In the genomic region with DNA sequence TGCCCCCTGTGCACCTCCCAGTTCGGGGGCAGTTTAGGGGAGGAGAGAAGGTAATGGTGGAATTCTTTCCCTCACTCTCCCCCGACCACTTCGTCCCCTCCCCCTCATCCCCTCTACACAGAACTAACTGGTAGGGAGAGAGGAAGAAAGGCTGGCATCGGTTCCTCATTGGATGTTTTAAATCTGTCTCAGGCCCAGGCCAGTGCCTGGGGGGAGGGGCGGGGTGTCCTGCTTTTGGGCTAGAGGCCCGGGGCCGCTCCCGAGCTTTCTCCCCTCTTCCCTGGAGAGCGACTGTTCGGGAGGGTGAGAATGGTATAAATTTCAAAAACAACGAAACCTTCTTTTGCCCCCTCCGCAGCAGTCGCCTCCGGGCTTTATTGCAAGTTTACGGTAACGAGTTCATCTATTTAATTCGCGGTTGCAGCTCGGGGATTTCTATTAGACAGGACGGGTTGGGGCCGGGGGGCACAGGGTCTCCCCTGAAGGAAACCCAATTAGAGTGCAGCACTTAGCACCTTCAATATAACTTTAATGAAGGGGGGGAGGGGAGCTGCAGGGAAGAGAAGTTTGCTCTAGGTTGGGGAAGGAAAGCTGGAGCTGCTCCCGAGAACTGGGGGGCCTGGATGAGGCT, we compare ENCODE assay signal across 14 cellular contexts. TPM values are rescaled to one million over a fixed set of nuclear protein-coding genes. Genes with fewer than 3 reads are reported as not detected.
DNase-seq lines count a peak whose midpoint lies in the region; ATAC-seq, FAIRE-seq and TF ChIP-seq lines count a peak whose summit lies in the region.
"Had no signal": no experiment of that assay in that cellular context is flagged by ENCODE, and none has a peak within 500 bp of the region (broad histone marks: within the 10 kb centered on the region; RNA-seq: fewer than 3 reads in every experiment).

A gene (plus strand): TSS at position 262 of the 631 bp plus-strand sequence. CDS start 1,226 bp downstream, outside the sequence.

- TF ChIP-seq POLR2A in erythroblast (IDR thresholded peaks at IDR 0.05; ENCODE audit: low read length) = no peak
- no peak for TF ChIP-seq POLR2A in spleen (IDR thresholded peaks at IDR 0.05)

- peak within 1 kb of the TSS in 4 of 8 donors; percentile 21 to 70 (median 48) for H3K27ac Mint-ChIP-seq in CD8-positive, alpha-beta memory T cell
- H3K27ac Mint-ChIP-seq in nephron = no peak within 1 kb of the TSS

- peak within 1 kb of the TSS; percentile 33 for H3K4me3 ChIP-seq in CD8-positive, alpha-beta memory T cell (ENCODE audit: low read length)
- H3K4me3 ChIP-seq in colonic mucosa (peak within 1 kb of the TSS; percentile 45), spleen (peak within 1 kb of the TSS in 3 of 8 donors; percentile 3 to 48 (median 15))
- H3K4me3 ChIP-seq: uterus had no signal

- H3K4me3 Mint-ChIP-seq in CD8-positive, alpha-beta memory T cell = peak within 1 kb of the TSS; percentile 58 to 79 (median 75)
- H3K4me3 Mint-ChIP-seq in nephron = peak within 1 kb of the TSS; percentile 1 to 74 (median 26)

- no peaks in the 10 kb centered on the region for H3K36me3 ChIP-seq in CD8-positive, alpha-beta memory T cell (ENCODE audit: insufficient read depth, low read length)
- H3K36me3 ChIP-seq in colonic mucosa = no peaks in the 10 kb centered on the region
- H3K36me3 ChIP-seq in spleen = no peaks in the 10 kb centered on the region
- H3K36me3 ChIP-seq: uterus had no signal

- H3K4me1 ChIP-seq in CD8-positive, alpha-beta memory T cell (ENCODE audit: insufficient read depth, low read length) = peaks cover 42% of the 10 kb centered on the region
- H3K4me1 ChIP-seq in colonic mucosa (no peaks in the 10 kb centered on the region), spleen (peaks cover 16 to 67% (median 49%) of the 10 kb centered on the region in 6 donors)
- H3K4me1 ChIP-seq: uterus had no signal

- peaks cover 92% of the 10 kb centered on the region for H3K27me3 ChIP-seq in CD8-positive, alpha-beta memory T cell (ENCODE audit: insufficient read depth, low read length, poor library complexity, severe bottlenecking)
- H3K27me3 ChIP-seq in colonic mucosa (peaks cover 48% of the 10 kb centered on the region), spleen (replicated peaks in 1 of 7) (peaks cover 30 to 100% (median 100%) of the 10 kb centered on the region in 7 donors)

- no peak for FAIRE-seq in frontal cortex (lab: Jason Lieb, UNC)
- FAIRE-seq: endothelial cell of umbilical vein had no signal

- DNase-seq in CD8-positive, alpha-beta memory T cell = no peak
- DNase-seq in MV-4-11 (lab: John Stamatoyannopoulos, UW) (peak; percentile 54), colonic mucosa (peak; percentile 85), erythroblast (lab: John Stamatoyannopoulos, UW) (no peak), spleen (no peak), frontal cortex (ENCODE audit: low spot score in 2 of 2) (no peak)
- DNase-seq: GDM1, NCI-H1092 treated with DMSO at 0.1 percent for 48 hours, SHP77 treated with DMSO at 0.1 percent for 48 hours, uterus had no signal

- intact Hi-C loops in colonic mucosa (cut with DNase I) (loop anchor here (5.0 kb wide), 2 partner anchors 81 to 154 kb away; no protein-coding TSS in a partner anchor), spleen (cut with DNase I; ENCODE audit: low total_unique reads) (loop anchor here (10.0 kb wide), 2 partner anchors 152 to 868 kb away; a partner anchor contains a TSS)

- H3K9me3 ChIP-seq in CD8-positive, alpha-beta memory T cell (ENCODE audit: low read length) = no peaks in the 10 kb centered on the region
- H3K9me3 ChIP-seq in colonic mucosa (no peaks in the 10 kb centered on the region), spleen (no peaks in the 10 kb centered on the region)
- H3K9me3 ChIP-seq: uterus had no signal

- H3K27ac ChIP-seq in CD8-positive, alpha-beta memory T cell (ENCODE audit: low read depth, low read length) = no peak within 1 kb of the TSS
- H3K27ac ChIP-seq in colonic mucosa (peak within 1 kb of the TSS; percentile 85), spleen (no peak within 1 kb of the TSS)
- H3K27ac ChIP-seq: uterus had no signal

- 3 to 5% (median 3%) methylated on average over 22 of the region's 22 CpGs for WGBS in spleen, 5 donors

- no peak for ATAC-seq in GM19455 (IDR thresholded peaks at IDR 0.05; ENCODE audit: unreplicated experiment)

- peak within 1 kb of the TSS in 1 of 2 donors; percentile 28 for H3K9ac ChIP-seq in colonic mucosa (ENCODE audit: low read depth in 2 of 2, low read length in 2 of 2)

- H3K9me3 Mint-ChIP-seq in CD8-positive, alpha-beta memory T cell = peaks cover 0 to 17% (median 6%) of the 10 kb centered on the region in 5 donors
- no peaks in the 10 kb centered on the region for H3K9me3 Mint-ChIP-seq in nephron

- POLR2A ChIA-PET in CD8-positive, alpha-beta memory T cell (lab: Charles Lee) = interaction anchor here (0.6 kb wide), 2 partner anchors 161 to 284 kb away, joined by 3 to 6 read pairs; no protein-coding TSS in a partner anchor

- TF ChIP-seq CTCF in colonic mucosa (IDR thresholded peaks at IDR 0.05) (no peak), nephron (IDR thresholded peaks at IDR 0.05; ENCODE audit: unreplicated experiment in 3 of 3) (no peak), spleen (IDR thresholded peaks at IDR 0.05 in 8 of 11, conservative IDR thresholded peaks at IDR 0.05 in 3 of 11) (no peak)

- H3K27me3 Mint-ChIP-seq in CD8-positive, alpha-beta memory T cell = peaks cover 98 to 99% of the 10 kb centered on the region in 2 donors
- H3K27me3 Mint-ChIP-seq in nephron (ENCODE audit: low read depth) = peaks cover 100% of the 10 kb centered on the region

- H3K36me3 Mint-ChIP-seq in CD8-positive, alpha-beta memory T cell = no peaks in the 10 kb centered on the region
- no peaks in the 10 kb centered on the region for H3K36me3 Mint-ChIP-seq in nephron (ENCODE audit: low read depth)

- H3K4me1 Mint-ChIP-seq in CD8-positive, alpha-beta memory T cell = peaks cover 37 to 50% (median 46%) of the 10 kb centered on the region in 3 donors
- peaks cover 26% of the 10 kb centered on the region for H3K4me1 Mint-ChIP-seq in nephron

- CTCF ChIA-PET in CD8-positive, alpha-beta memory T cell (lab: Charles Lee) = interaction anchor here (1.2 to 2.5 kb wide), 4 partner anchors 13 to 28 kb away, joined by 3 to 15 read pairs (median 6); no protein-coding TSS in a partner anchor

RNA-seq across cellular contexts. Expression of the gene that starts here (rescaled TPM):
- not detected for total RNA-seq in CD8-positive, alpha-beta memory T cell
- not detected for polyA plus RNA-seq in CD8-positive, alpha-beta memory T cell
- total RNA-seq in colonic mucosa (10 to 100 TPM; 12.9 to 19.4 TPM), spleen (not detected), frontal cortex (not detected)
- polyA plus RNA-seq in spleen = not detected
- total RNA-seq: endothelial cell of umbilical vein, mononuclear cell, uterus had no signal
- polyA plus RNA-seq: endothelial cell of umbilical vein had no signal

Comparison
In these comparisons a context has a peak if more than half of its experiments do, and no peak if none do; other contexts are left out.
1. RNA of the gene that starts here (total RNA-seq): 12.9 to 19.4 TPM in colonic mucosa; not detected in CD8-positive, alpha-beta memory T cell, not detected in spleen and not detected in frontal cortex (single experiment); every median in the first group is over 10 times any median in the second.
2. DNase-seq: peak in MV-4-11 (single experiment) and colonic mucosa (single experiment); none in CD8-positive, alpha-beta memory T cell (0 of 5), erythroblast (0 of 2), spleen (single experiment) and frontal cortex (0 of 2).